ENCODE assay signal across 27 cellular contexts in genomic region chr18:78769502-78770113, GRCh38.
DNase-seq lines count a peak whose midpoint lies in the region; ATAC-seq and TF ChIP-seq lines count a peak whose summit lies in the region.
"Had no signal": no experiment of that assay in that cellular context is flagged by ENCODE, and none has a peak within 500 bp of the region (broad histone marks: within the 10 kb centered on the region; RNA-seq: fewer than 3 reads in every experiment).

No MANE protein-coding gene starts in this region.

- no peak for ATAC-seq in GM21526 (IDR thresholded peaks at IDR 0.05; ENCODE audit: low FRiP score, unreplicated experiment)
- ATAC-seq: activated T-cell treated with anti-CD3 and anti-CD28 coated beads, Interleukin-2, amount 50 U/mL, for 72 hours; body of pancreas; right cardiac atrium had no signal

- no peak overlapping the region for H3K4me3 Mint-ChIP-seq in neural progenitor cell
- H3K4me3 Mint-ChIP-seq: activated CD4-positive, alpha-beta T cell treated with anti-CD3 and anti-CD28 coated beads, Interleukin-2, amount 10 ng/mL, durations not matched to agents 24 days and 14 days; activated T-cell treated with anti-CD3 and anti-CD28 coated beads, Interleukin-2, amount 50 U/mL, for 72 hours; B cell; mesothelial cell of epicardium; T-helper 2 cell treated with Interferon-gamma antibody and Interleukin-4, amounts not matched to agents 5 μg/mL and 100 μg/mL, for 36 hours had no signal

- CTCF ChIA-PET in PC-9 (lab: Charles Lee), result no interaction called here

- H3K9me3 Mint-ChIP-seq in neural progenitor cell, result peaks cover 2% of the 10 kb centered on the region
- H3K9me3 Mint-ChIP-seq: activated CD4-positive, alpha-beta T cell treated with anti-CD3 and anti-CD28 coated beads, Interleukin-2, amount 10 ng/mL, durations not matched to agents 24 days and 14 days; activated T-cell treated with anti-CD3 and anti-CD28 coated beads, Interleukin-2, amount 50 U/mL, for 72 hours; mesothelial cell of epicardium; T-helper 2 cell treated with Interferon-gamma antibody and Interleukin-4, amounts not matched to agents 5 μg/mL and 100 μg/mL, for 36 hours had no signal

- no peaks in the 10 kb centered on the region for H3K79me2 ChIP-seq in neural progenitor cell (ENCODE audit: low read depth)
- no peaks in the 10 kb centered on the region for H3K79me2 ChIP-seq in PC-9 (ENCODE audit: low read depth)

- H3K36me3 ChIP-seq in neural progenitor cell (no peaks in the 10 kb centered on the region), PC-9 (ENCODE audit: low read depth) (no peaks in the 10 kb centered on the region)
- H3K36me3 ChIP-seq: adrenal gland, spleen, tibial nerve had no signal

- H3K4me3 ChIP-seq in neural progenitor cell (no peak overlapping the region), foreskin fibroblast (ENCODE audit: low read depth in 1 of 2, low read length in 2 of 2) (no peak overlapping the region), PC-9 (no peak overlapping the region)
- H3K4me3 ChIP-seq: adrenal gland, body of pancreas, spleen, tibial nerve had no signal

- POLR2A ChIA-PET in PC-9 (lab: Charles Lee; ENCODE audit: unreplicated experiment), result no interaction called here

- DNase-seq in COLO668 (lab: John Stamatoyannopoulos, UW; ENCODE audit: unreplicated experiment) (peak; percentile 91), NCI-H1092 treated with DMSO at 0.1 percent for 48 hours (lab: John Stamatoyannopoulos, UW) (peak; percentile 82), NCI-H748 treated with DMSO at 0.1 percent for 48 hours (lab: John Stamatoyannopoulos, UW) (peak; percentile 87), neural progenitor cell (ENCODE audit: low spot score) (no peak), epidermal melanocyte (ENCODE audit: insufficient read length, low spot score) (no peak), foreskin fibroblast (no peak), PC-9 (no peak)
- DNase-seq: activated CD4-positive, alpha-beta T cell treated with anti-CD3 and anti-CD28 coated beads, Interleukin-2, amount 10 ng/mL, durations not matched to agents 24 days and 14 days; activated naive CD4-positive, alpha-beta T cell treated with Interleukin-2 at 50 U/mL for 16 hours; activated T-cell treated with anti-CD3 and anti-CD28 coated beads, Interleukin-2, amount 50 U/mL, for 72 hours; cerebellar nuclear complex; GDM1; glutamatergic neuron; H7; kidney; naive B cell; NCI-H82; OCI-M1; right cardiac atrium; spleen had no signal

- H3K9me2 ChIP-seq in PC-9 (ENCODE audit: insufficient read depth), result no peaks in the 10 kb centered on the region

- intact Hi-C loops in PC-9 (cut with micrococcal nuclease; ENCODE audit: unreplicated experiment), result no loop called here

- H3K27ac ChIP-seq in neural progenitor cell, result no peak overlapping the region
- no peak overlapping the region for H3K27ac ChIP-seq in PC-9
- H3K27ac ChIP-seq: adrenal gland, body of pancreas, spleen, tibial nerve had no signal

- no peak overlapping the region for H3K9ac ChIP-seq in neural progenitor cell

- no peaks in the 10 kb centered on the region for H3K9me3 ChIP-seq in neural progenitor cell (ENCODE audit: low read depth)
- H3K9me3 ChIP-seq in PC-9 (ENCODE audit: insufficient read depth, low read depth), result no peaks in the 10 kb centered on the region
- H3K9me3 ChIP-seq: adrenal gland, body of pancreas, spleen, tibial nerve had no signal

- H3K4me1 Mint-ChIP-seq in neural progenitor cell, result peaks cover 27% of the 10 kb centered on the region
- H3K4me1 Mint-ChIP-seq: activated CD4-positive, alpha-beta T cell treated with anti-CD3 and anti-CD28 coated beads, Interleukin-2, amount 10 ng/mL, durations not matched to agents 24 days and 14 days; B cell; naive B cell had no signal

- no peaks in the 10 kb centered on the region for H3K36me3 Mint-ChIP-seq in neural progenitor cell
- H3K36me3 Mint-ChIP-seq: mesothelial cell of epicardium, naive B cell had no signal

- H3K27me3 Mint-ChIP-seq in neural progenitor cell (ENCODE audit: insufficient read depth, low read depth), result peaks cover 8% of the 10 kb centered on the region
- H3K27me3 Mint-ChIP-seq: activated CD4-positive, alpha-beta T cell treated with anti-CD3 and anti-CD28 coated beads, Interleukin-2, amount 10 ng/mL, durations not matched to agents 24 days and 14 days; B cell; naive B cell had no signal

- H3F3A ChIP-seq in neural progenitor cell (ENCODE audit: low read depth), result peaks cover 5% of the 10 kb centered on the region
- no peaks in the 10 kb centered on the region for H3F3A ChIP-seq in PC-9 (ENCODE audit: insufficient read depth, low read depth)

- H2AFZ ChIP-seq in neural progenitor cell (replicated peaks) (no peak overlapping the region), PC-9 (no peak overlapping the region)

- no TSS peak for BruUV-seq in PC-9 (replicated peaks; lab: Mats Ljungman, UMichigan)

- H3K4me2 ChIP-seq in neural progenitor cell, result peak overlapping the region; percentile 0
- H3K4me2 ChIP-seq in PC-9, result no peak overlapping the region

- TF ChIP-seq CTCF in neural progenitor cell (IDR thresholded peaks at IDR 0.05) (no peak), foreskin fibroblast (IDR thresholded peaks at IDR 0.05; ENCODE audit: low read depth, low read length) (no peak), PC-9 (conservative IDR thresholded peaks at IDR 0.05) (no peak)

- H3K4me1 ChIP-seq in neural progenitor cell (peaks cover 17% of the 10 kb centered on the region), PC-9 (replicated peaks; ENCODE audit: insufficient read depth) (no peaks in the 10 kb centered on the region)
- H3K4me1 ChIP-seq: adrenal gland, spleen, tibial nerve had no signal

- H3K27me3 ChIP-seq in neural progenitor cell (no peaks in the 10 kb centered on the region), PC-9 (ENCODE audit: insufficient read depth, low read depth) (peaks cover 100% of the 10 kb centered on the region)
- H3K27me3 ChIP-seq: adrenal gland, body of pancreas had no signal

- no peaks in the 10 kb centered on the region for H4K20me1 ChIP-seq in neural progenitor cell (ENCODE audit: low read depth)
- H4K20me1 ChIP-seq in PC-9 (ENCODE audit: insufficient read depth), result no peaks in the 10 kb centered on the region

- H3K27ac Mint-ChIP-seq in neural progenitor cell, result no peak overlapping the region
- H3K27ac Mint-ChIP-seq: activated CD4-positive, alpha-beta T cell treated with anti-CD3 and anti-CD28 coated beads, Interleukin-2, amount 10 ng/mL, durations not matched to agents 24 days and 14 days; activated T-cell treated with anti-CD3 and anti-CD28 coated beads, Interleukin-2, amount 50 U/mL, for 72 hours; B cell; mesothelial cell of epicardium; naive B cell; T-helper 2 cell treated with Interferon-gamma antibody and Interleukin-4, amounts not matched to agents 5 μg/mL and 100 μg/mL, for 36 hours had no signal

Comparison
In these comparisons a context has a peak if more than half of its experiments do, and no peak if none do; other contexts are left out.
1. DNase-seq: peak in COLO668 (single experiment), NCI-H1092 treated with DMSO at 0.1 percent for 48 hours (single experiment) and NCI-H748 treated with DMSO at 0.1 percent for 48 hours (single experiment); none in neural progenitor cell (single experiment), epidermal melanocyte (single experiment), foreskin fibroblast (0 of 2) and PC-9 (0 of 2).